Comparison of ENCODE assay signal across 12 cellular contexts in genomic region chr16:4935231-4935855, GRCh38. TPM values are rescaled to one million over a fixed set of nuclear protein-coding genes. Genes with fewer than 3 reads are reported as not detected.
DNase-seq lines count a peak whose midpoint lies in the region; ATAC-seq and TF ChIP-seq lines count a peak whose summit lies in the region.
"Had no signal": no experiment of that assay in that cellular context is flagged by ENCODE, and none has a peak within 500 bp of the region (broad histone marks: within the 10 kb centered on the region; RNA-seq: fewer than 3 reads in every experiment).

No MANE protein-coding gene starts in this region.

- DNase-seq in AG09309 (ENCODE audit: low read depth) (peak; percentile 75), RPMI7951 (ENCODE audit: low read depth) (peak; percentile 51), Right ventricle myocardium superior (peak; percentile 94), osteocyte (ENCODE audit: extremely low spot score, unreplicated experiment) (no peak), AML-193 (lab: John Stamatoyannopoulos, UW) (no peak), natural killer cell (no peak)
- DNase-seq in activated T-cell treated with anti-CD3 and anti-CD28 coated beads, Interleukin-2, amount 50 U/mL, for 48 hours, result no peak
- DNase-seq: activated B cell treated with CpG ODN at 0.5 μM for 24 hours; CD4-positive, CD25-positive, alpha-beta regulatory T cell; NCI-H446 treated with DMSO at 0.1 percent for 48 hours; retina had no signal

- ATAC-seq in Right ventricle myocardium superior (ENCODE audit: poor library complexity) (peak; percentile 91), HG03439 (IDR thresholded peaks at IDR 0.05; ENCODE audit: unreplicated experiment) (no peak), natural killer cell (no peak)

- H3K9me3 Mint-ChIP-seq in osteocyte (ENCODE audit: unreplicated experiment), result no peaks in the 10 kb centered on the region
- no peaks in the 10 kb centered on the region for H3K9me3 Mint-ChIP-seq in natural killer cell
- H3K9me3 Mint-ChIP-seq: activated B cell treated with CpG ODN at 0.5 μM for 24 hours had no signal

- TF ChIP-seq CTCF in AG09309 (IDR thresholded peaks at IDR 0.05; ENCODE audit: control insufficient read depth, insufficient read depth, low read depth, low read length, missing control alignments), result no peak
- no peak for TF ChIP-seq CTCF in osteocyte (IDR thresholded peaks at IDR 0.05)
- no peak for TF ChIP-seq CTCF in natural killer cell (IDR thresholded peaks at IDR 0.05)

- H3K4me1 Mint-ChIP-seq in osteocyte (ENCODE audit: unreplicated experiment) (peaks cover 11% of the 10 kb centered on the region), natural killer cell (peaks cover 0 to 5% of the 10 kb centered on the region in 2 donors)

- H3K4me3 ChIP-seq in AG09309 (ENCODE audit: control insufficient read depth, low read depth, low read length), result no peak overlapping the region

- H3K27ac Mint-ChIP-seq in osteocyte (ENCODE audit: unreplicated experiment) (no peak overlapping the region), natural killer cell (no peak overlapping the region)
- H3K27ac Mint-ChIP-seq: activated B cell treated with CpG ODN at 0.5 μM for 24 hours; CD4-positive, CD25-positive, alpha-beta regulatory T cell had no signal

- peak overlapping the region; percentile 57 for H3K4me3 Mint-ChIP-seq in osteocyte (ENCODE audit: unreplicated experiment)
- no peak overlapping the region for H3K4me3 Mint-ChIP-seq in natural killer cell
- H3K4me3 Mint-ChIP-seq: activated B cell treated with CpG ODN at 0.5 μM for 24 hours; CD4-positive, CD25-positive, alpha-beta regulatory T cell had no signal

- intact Hi-C loops in Right ventricle myocardium superior (cut with DNase I), result no loop called here
- intact Hi-C loops in natural killer cell (cut with micrococcal nuclease), result no loop called here

- no peaks in the 10 kb centered on the region for H3K36me3 Mint-ChIP-seq in osteocyte (ENCODE audit: unreplicated experiment)
- no peaks in the 10 kb centered on the region for H3K36me3 Mint-ChIP-seq in natural killer cell
- H3K36me3 Mint-ChIP-seq: CD4-positive, CD25-positive, alpha-beta regulatory T cell had no signal

- peaks cover 6% of the 10 kb centered on the region for H3K27me3 Mint-ChIP-seq in osteocyte (ENCODE audit: unreplicated experiment)
- H3K27me3 Mint-ChIP-seq in natural killer cell (ENCODE audit: low read depth in 2 of 2), result peaks cover 20 to 26% of the 10 kb centered on the region in 2 donors

RNA-seq across cellular contexts. Expression of gene PPL, which starts 1.6 kb away (rescaled TPM):
- 0.12 and 0.20 TPM in 2 replicates for total RNA-seq in RPMI7951 (2014; rRNA removed; shearing (Covaris generic))
- total RNA-seq in Right ventricle myocardium superior (14.9 TPM), osteocyte (9.7 and 10.3 TPM in 2 replicates), natural killer cell (not detected)
- total RNA-seq: CD4-positive, CD25-positive, alpha-beta regulatory T cell had no signal

RNA-seq across cellular contexts. Expression of gene SEC14L5, which starts 22.8 kb away (rescaled TPM):
- not detected in 2 replicates for total RNA-seq in RPMI7951 (2014; rRNA removed; shearing (Covaris generic))
- total RNA-seq in Right ventricle myocardium superior, result 26.2 TPM
- not detected in 2 replicates for total RNA-seq in osteocyte
- total RNA-seq in natural killer cell, result 1 to 10 TPM in 1 of 3 donors, under 1 TPM in 2; 0.27 to 1.1 (median 0.93) TPM
- total RNA-seq: activated B cell treated with CpG ODN at 0.5 μM for 24 hours had no signal

Comparison
In these comparisons a context has a peak if more than half of its experiments do, and no peak if none do; other contexts are left out.
1. DNase-seq: peak in AG09309 (single experiment), RPMI7951 (single experiment) and Right ventricle myocardium superior (single experiment); none in osteocyte (single experiment), activated T-cell treated with anti-CD3 and anti-CD28 coated beads, Interleukin-2, amount 50 U/mL, for 48 hours (0 of 2), AML-193 (0 of 2) and natural killer cell (single experiment).
2. RNA of gene SEC14L5, which starts 22.8 kb away (total RNA-seq): 26.2 TPM in Right ventricle myocardium superior (single experiment); 0.27 to 1.1 TPM in natural killer cell, not detected in osteocyte and not detected in RPMI7951; every median in the first group is over 10 times any median in the second.